In genomic region chr14:102776761-102777710, GRCh38 we compare ENCODE assay signal across 8 cellular contexts. TPM values are rescaled to one million over a fixed set of nuclear protein-coding genes. Genes with fewer than 3 reads are reported as not detected.
A peak's percentile ranks its signal among the peaks of the same experiment; 100 is the strongest.
DNase-seq lines count a peak whose midpoint lies in the region; ATAC-seq and TF ChIP-seq lines count a peak whose summit lies in the region.

Gene TRAF3, plus strand, starts transcription at chr14:102777449. Its CDS starts 92,753 bp downstream, at chr14:102870202.

- peak within 1 kb of the TSS; percentile 100 for H2BK12ac ChIP-seq in neuronal stem cell (ENCODE audit: low read length)

- no peaks in the 10 kb centered on the region for H3K27me3 ChIP-seq in A673 (replicated peaks; ENCODE audit: insufficient read depth, low read depth, low read length, poor library complexity)
- peaks cover 0 to 2% (median 0%) of the 10 kb centered on the region in 3 experiments for H3K27me3 ChIP-seq in neuronal stem cell (ENCODE audit: control insufficient read depth in 3 of 3, insufficient read depth in 3 of 3, low read depth in 1 of 3, low read length in 3 of 3)

- peak within 1 kb of the TSS; percentile 100 for H2AK5ac ChIP-seq in neuronal stem cell (ENCODE audit: low read depth, low read length)

- peak within 1 kb of the TSS; percentile 79 for H3K4me2 ChIP-seq in neuronal stem cell (ENCODE audit: insufficient read depth, low read length, poor library complexity, severe bottlenecking)

- POLR2A ChIA-PET in A673 (lab: Charles Lee; ENCODE audit: low non-redundant PET) (no interaction called here), RWPE1 (lab: Yijun Ruan, JAX; ENCODE audit: low non-redundant PET) (no interaction called here)

- peaks cover 3% of the 10 kb centered on the region for H3K79me1 ChIP-seq in neuronal stem cell (ENCODE audit: low read depth, low read length)

- peak within 1 kb of the TSS; percentile 94 for H3K14ac ChIP-seq in neuronal stem cell (ENCODE audit: low read length)

- H3K27ac ChIP-seq in A673 (ENCODE audit: low read depth, low read length, poor library complexity, severe bottlenecking) (peak within 1 kb of the TSS; percentile 89), RWPE1 (peak within 1 kb of the TSS; percentile 82), neuronal stem cell (replicated peaks; ENCODE audit: low read length) (peak within 1 kb of the TSS; percentile 57)

- TF ChIP-seq CTCF in A673 (conservative IDR thresholded peaks at IDR 0.05; ENCODE audit: low read depth, low read length) (no peak), RWPE1 (conservative IDR thresholded peaks at IDR 0.05; ENCODE audit: low read depth) (no peak), foreskin fibroblast (IDR thresholded peaks at IDR 0.05; ENCODE audit: low read depth, low read length) (no peak), subcutaneous adipose tissue (IDR thresholded peaks at IDR 0.05; ENCODE audit: low read depth) (no peak)

- DNase-seq in A673 (ENCODE audit: low spot score) (peak; percentile 73), RWPE1 (ENCODE audit: low spot score) (peak; percentile 75), foreskin fibroblast (peak; percentile 68 to 86), neuronal stem cell (ENCODE audit: low spot score) (no peak)
- DNase-seq in activated gamma-delta T cell treated with anti-CD3 and anti-CD28 coated beads, Interleukin-2, amount 50 U/mL, for 16 hours (ENCODE audit: low read depth): peak; percentile 80

- peak within 1 kb of the TSS; percentile 83 for H3K9ac ChIP-seq in neuronal stem cell (ENCODE audit: low read depth, low read length, poor library complexity)

- H2BK15ac ChIP-seq in neuronal stem cell (ENCODE audit: low read length): peak within 1 kb of the TSS; percentile 34

- H3K4me3 ChIP-seq in A673 (ENCODE audit: low read depth, low read length, poor library complexity, severe bottlenecking) (peak within 1 kb of the TSS; percentile 96), foreskin fibroblast (ENCODE audit: low read depth in 1 of 2, low read length in 2 of 2) (peak within 1 kb of the TSS; percentile 84), neuronal stem cell (ENCODE audit: low read length in 2 of 2) (peak within 1 kb of the TSS; percentile 66 to 87)

- ATAC-seq in GM18858 (IDR thresholded peaks at IDR 0.05; ENCODE audit: unreplicated experiment) (peak; percentile 35), HG03139 (IDR thresholded peaks at IDR 0.05; ENCODE audit: unreplicated experiment) (peak; percentile 56)

- H4K8ac ChIP-seq in neuronal stem cell (ENCODE audit: low read depth, low read length): peak within 1 kb of the TSS; percentile 97

- H3K4me1 ChIP-seq in A673 (ENCODE audit: insufficient read depth, low read length, poor library complexity, severe bottlenecking): peaks cover 20% of the 10 kb centered on the region
- peaks cover 10 to 14% of the 10 kb centered on the region in 2 donors for H3K4me1 ChIP-seq in neuronal stem cell (ENCODE audit: control insufficient read depth in 2 of 2, insufficient read depth in 1 of 2, low read depth in 1 of 2, low read length in 2 of 2)

- H2BK5ac ChIP-seq in neuronal stem cell (ENCODE audit: low read length): peak within 1 kb of the TSS; percentile 49

- H3K36me3 ChIP-seq in A673 (ENCODE audit: insufficient read depth, low read length, poor library complexity, severe bottlenecking): no peaks in the 10 kb centered on the region
- H3K36me3 ChIP-seq in neuronal stem cell (replicated peaks in 1 of 2; ENCODE audit: control insufficient read depth in 2 of 2, insufficient read depth in 2 of 2, low read length in 2 of 2): no peaks in the 10 kb centered on the region

- no TSS peak for BruUV-seq in A673 (replicated peaks; lab: Mats Ljungman, UMichigan)

- peak within 1 kb of the TSS; percentile 96 for H3K4ac ChIP-seq in neuronal stem cell (ENCODE audit: low read length)

- H3K23ac ChIP-seq in neuronal stem cell (ENCODE audit: low read depth, low read length, poor library complexity): peak within 1 kb of the TSS; percentile 100

- peak within 1 kb of the TSS; percentile 99 for H3K18ac ChIP-seq in neuronal stem cell (ENCODE audit: low read length)

- H3K9me3 ChIP-seq in A673 (ENCODE audit: low read depth, low read length, poor library complexity, severe bottlenecking) (no peaks in the 10 kb centered on the region), neuronal stem cell (replicated peaks in 1 of 2; ENCODE audit: control insufficient read depth in 2 of 2, insufficient read depth in 1 of 2, low read depth in 1 of 2, low read length in 2 of 2) (no peaks in the 10 kb centered on the region)

- CTCF ChIA-PET in A673 (lab: Charles Lee) (no interaction called here), RWPE1 (lab: Yijun Ruan, JAX) (no interaction called here)

- H2AFZ ChIP-seq in neuronal stem cell (ENCODE audit: low read length): peak within 1 kb of the TSS; percentile 84

- intact Hi-C loops in A673 (cut with micrococcal nuclease; ENCODE audit: unreplicated experiment): loop anchor here (5.0 kb wide), 1 partner anchor 255 kb away; no protein-coding TSS in a partner anchor

- peak within 1 kb of the TSS; percentile 77 for H2BK120ac ChIP-seq in neuronal stem cell (ENCODE audit: low read depth, low read length)

- H4K91ac ChIP-seq in neuronal stem cell (ENCODE audit: low read depth, low read length, poor library complexity): peak within 1 kb of the TSS; percentile 80

- WGBS in neuronal stem cell (ENCODE audit: extremely low coverage in 2 of 2, insufficient read length in 2 of 2, insufficient replicate concordance in 1 of 2), 2 donors: no CpG with 5 or more reads among the region's 163 CpGs

RNA-seq across cellular contexts. Expression of gene TRAF3, which starts in this region (rescaled TPM):
- total RNA-seq in A673 (2021): 48.2 and 49.3 TPM in 2 replicates
- 16.4 TPM for polyA plus RNA-seq in neuronal stem cell (2013, experiment 1 of 2)
- 16.2 TPM for polyA plus RNA-seq in neuronal stem cell (2013, experiment 2 of 2)
- total RNA-seq in subcutaneous adipose tissue: 10 to 100 TPM; 11.0 to 21.0 (median 14.0) TPM
